8 cellular contexts compared by ENCODE assay signal in genomic region chr7:5396999-5397656, GRCh38. TPM values are rescaled to one million over a fixed set of nuclear protein-coding genes. Genes with fewer than 3 reads are reported as not detected.
DNase-seq lines count a peak whose midpoint lies in the region; ATAC-seq and TF ChIP-seq lines count a peak whose summit lies in the region.

No MANE protein-coding gene starts in this region.

- H3K4me3 ChIP-seq in adrenal gland: peak overlapping the region in 1 of 4 donors; percentile 36

- peak overlapping the region; percentile 15 to 85 (median 62) for H3K27ac ChIP-seq in adrenal gland

- H3K36me3 ChIP-seq in adrenal gland (replicated peaks in 1 of 2): peaks cover 0 to 22% of the 10 kb centered on the region in 2 donors

- no peaks in the 10 kb centered on the region for H3K9me3 ChIP-seq in adrenal gland (replicated peaks in 1 of 3)

- no peak for TF ChIP-seq POLR2A in adrenal gland (IDR thresholded peaks at IDR 0.05)

- H3K27me3 ChIP-seq in adrenal gland: no peaks in the 10 kb centered on the region

- DNase-seq in COLO668 (lab: John Stamatoyannopoulos, UW; ENCODE audit: unreplicated experiment): peak; percentile 96
- DNase-seq in HuH-7 (ENCODE audit: low spot score): peak; percentile 99
- DNase-seq in T-helper 1 cell: peak; percentile 82 to 100 (median 86)
- DNase-seq in adrenal gland: peak; percentile 69 to 89 (median 83)
- DNase-seq in iris pigment epithelial cell (ENCODE audit: low read depth): peak; percentile 95
- peak; percentile 74 for DNase-seq in stimulated activated CD4-positive, alpha-beta T cell treated with anti-CD3 and anti-CD28 coated beads, Interleukin-2, amount 100 ng/mL, for 4 hours (ENCODE audit: low read depth)
- DNase-seq in NCI-H2227 treated with DMSO at 0.1 percent for 48 hours (lab: John Stamatoyannopoulos, UW): no peak

- peaks cover 0 to 9% of the 10 kb centered on the region in 2 donors for H3K4me1 ChIP-seq in adrenal gland (replicated peaks in 1 of 2)

- intact Hi-C loops in adrenal gland (cut with DNase I): no loop called here

- WGBS in adrenal gland, 4 donors: 40 to 69% (median 60%) methylated on average over 4 to 30 of the region's 30 CpGs

- TF ChIP-seq CTCF in adrenal gland (IDR thresholded peaks at IDR 0.05): no peak

- peak; percentile 75 for ATAC-seq in GM21367 (IDR thresholded peaks at IDR 0.05; ENCODE audit: unreplicated experiment)

RNA-seq across cellular contexts. Expression of gene TNRC18, which starts 26.5 kb away (rescaled TPM):
- 100 to 1,000 TPM in 1 of 8 donors, 10 to 100 TPM in 7; 37.2 to 120 (median 59.2) TPM for total RNA-seq in adrenal gland
- polyA plus RNA-seq in adrenal gland: 10 to 100 TPM; 13.3 to 79.6 (median 26.9) TPM
